Comparison of ENCODE assay signal across 26 cellular contexts in the genomic region with DNA sequence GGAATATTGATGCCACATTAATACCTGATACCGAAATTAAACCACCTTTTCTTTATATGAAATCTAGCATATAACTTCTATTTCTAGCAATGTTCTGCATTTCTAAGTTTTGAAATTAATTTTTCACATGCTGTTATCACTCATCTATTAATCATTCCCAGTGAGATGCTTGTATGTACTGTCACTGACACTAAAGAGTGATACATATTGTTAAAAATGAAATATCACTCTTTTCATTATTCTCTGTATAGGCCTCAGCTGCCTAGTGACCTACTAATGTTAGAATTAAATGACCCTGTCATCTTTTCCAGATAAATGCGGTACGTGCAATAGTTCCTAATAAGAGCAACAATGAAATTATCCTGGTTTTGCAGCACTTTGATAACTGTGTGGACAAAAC. TPM values are rescaled to one million over a fixed set of nuclear protein-coding genes. Genes with fewer than 3 reads are reported as not detected.
DNase-seq lines count a peak whose midpoint lies in the region; ATAC-seq and TF ChIP-seq lines count a peak whose summit lies in the region.
"Had no signal": no experiment of that assay in that cellular context is flagged by ENCODE, and none has a peak within 500 bp of the region (broad histone marks: within the 10 kb centered on the region; RNA-seq: fewer than 3 reads in every experiment).

No MANE protein-coding gene starts in this region.

- intact Hi-C loops in IMR-90 (cut with micrococcal nuclease) = loop anchor here (10.0 kb wide), 1 partner anchor 94 kb away; no protein-coding TSS in a partner anchor

- no TSS peak for BruUV-seq in IMR-90 (replicated peaks; lab: Mats Ljungman, UMichigan)

- POLR2A ChIA-PET in IMR-90 (lab: Charles Lee; ENCODE audit: unreplicated experiment) = no interaction called here

- no CpG with 5 or more reads among the region's 3 CpGs for WGBS in IMR-90 (ENCODE audit: extremely low coverage in 2 of 2, insufficient read length in 1 of 2), 2 experiments

- H3K4me1 ChIP-seq in IMR-90 (ENCODE audit: control insufficient read depth, insufficient read depth, low read length) (peaks cover 2% of the 10 kb centered on the region; the same call in 1 of the 2 replicates), SJSA1 (replicated peaks) (peaks cover 46% of the 10 kb centered on the region), foreskin keratinocyte (peaks cover 43% of the 10 kb centered on the region)

- H3K27ac ChIP-seq in IMR-90 (ENCODE audit: insufficient read depth, low read length) (no peak overlapping the region), SJSA1 (peak overlapping the region; percentile 83), foreskin keratinocyte (peak overlapping the region; percentile 19)
- H3K27ac ChIP-seq: C4-2B, PC-9, SK-N-MC had no signal

- H4K8ac ChIP-seq in IMR-90 (ENCODE audit: low read depth in 2 of 2, low read length in 2 of 2) = no peak overlapping the region; a peak in 1 of 4 replicates

- H3K23ac ChIP-seq in IMR-90 (ENCODE audit: low read depth, low read length) = no peak overlapping the region

- TF ChIP-seq RAD21 in IMR-90 (IDR thresholded peaks at IDR 0.05; ENCODE audit: low read length) = no peak

- H3K14ac ChIP-seq in IMR-90 (replicated peaks; ENCODE audit: low read depth, low read length) = no peak overlapping the region

- no peak overlapping the region for H2BK120ac ChIP-seq in IMR-90 (ENCODE audit: low read depth, low read length)

- no peak overlapping the region for H3K18ac ChIP-seq in IMR-90 (ENCODE audit: low read depth, low read length)

- H4K5ac ChIP-seq in IMR-90 (ENCODE audit: low read depth, low read length) = no peak overlapping the region

- no peak overlapping the region for H4K91ac ChIP-seq in IMR-90 (ENCODE audit: insufficient read depth, low read depth, low read length)

- peaks cover 5% of the 10 kb centered on the region; the same call in 1 of the 2 replicates for H3K9me1 ChIP-seq in IMR-90 (ENCODE audit: insufficient read depth, low read length)

- peak; percentile 58 for DNase-seq in ELR (ENCODE audit: low read depth)
- no peak for DNase-seq in IMR-90
- no peak for DNase-seq in SJSA1 (ENCODE audit: low read depth in 1 of 2, low spot score in 2 of 2)
- DNase-seq in foreskin keratinocyte = no peak
- DNase-seq in stimulated activated CD4-positive, alpha-beta T cell treated with anti-CD3 and anti-CD28 coated beads, Interleukin-4, amount 100 ng/mL, for 4 hours = no peak
- DNase-seq in AML-193 (lab: John Stamatoyannopoulos, UW) = no peak
- no peak for DNase-seq in activated CD4-positive, alpha-beta T cell treated with anti-CD3 and anti-CD28 coated beads, Interleukin-2, amount 50 U/mL, for 48 hours
- DNase-seq: CD8-positive, alpha-beta T cell; DMS 273 treated with DMSO at 0.1 percent for 48 hours; DMS79; GF-D8; Karpas-422; NCI-H1105; NCI-H1436 treated with DMSO at 0.1 percent for 48 hours; NCI-H187 treated with DMSO at 0.1 percent for 48 hours; NCI-H345; NCI-H510A treated with DMSO at 0.1 percent for 48 hours; NCI-H774; NK-92 treated with Interleukin-12 subunit alpha and Interleukin-12 subunit beta, amount 100 ng/mL, for 24 hours; PC-9; RPMI8226; SHP77; T-helper 17 cell had no signal

- H3K9me3 ChIP-seq in IMR-90 (ENCODE audit: control insufficient read depth, insufficient read depth, low read length) (no peaks in the 10 kb centered on the region), SJSA1 (replicated peaks) (no peaks in the 10 kb centered on the region)

- no peak overlapping the region for H2AK5ac ChIP-seq in IMR-90 (ENCODE audit: low read depth, low read length)

- no peak overlapping the region for H3K56ac ChIP-seq in IMR-90 (ENCODE audit: extremely low read depth, insufficient read depth, low read length)

- peaks cover 9 to 45% of the 10 kb centered on the region in 2 experiments; a peak in 3 of 4 replicates for H3K79me1 ChIP-seq in IMR-90 (ENCODE audit: low read depth in 1 of 2, low read length in 2 of 2)

- no peak overlapping the region for H2BK15ac ChIP-seq in IMR-90 (ENCODE audit: low read depth, low read length)

- no peak overlapping the region; the same call in 1 of the 2 replicates for H3K4me2 ChIP-seq in IMR-90 (ENCODE audit: low read depth, low read length)
- H3K4me2 ChIP-seq: PC-9 had no signal

- H2AFZ ChIP-seq in IMR-90 (replicated peaks; ENCODE audit: low read length, poor library complexity) = no peak overlapping the region
- H2AFZ ChIP-seq: PC-9 had no signal

- no peak overlapping the region for H2AK9ac ChIP-seq in IMR-90 (replicated peaks; ENCODE audit: low read depth, low read length, poor library complexity)

- dilution Hi-C loops in IMR-90 (cut with HindIII; ENCODE audit: low sequenced_read_pairs, unreplicated experiment) = no loop called here

- no peak overlapping the region for H3K9ac ChIP-seq in IMR-90 (ENCODE audit: low read depth, low read length)

- H3K36me3 ChIP-seq in IMR-90 (ENCODE audit: control insufficient read depth, insufficient read depth, low read length) = peaks cover 5% of the 10 kb centered on the region; the same call in 1 of the 2 replicates
- peaks cover 30% of the 10 kb centered on the region for H3K36me3 ChIP-seq in SJSA1

- ATAC-seq in IMR-90 (ENCODE audit: low read depth) = no peak
- no peak for ATAC-seq in foreskin keratinocyte
- no peak for ATAC-seq in GM19467 (IDR thresholded peaks at IDR 0.05; ENCODE audit: unreplicated experiment)
- ATAC-seq: CD8-positive, alpha-beta T cell; T-helper 17 cell had no signal

- H3K4me3 ChIP-seq in IMR-90 (ENCODE audit: insufficient read depth, low read depth, low read length) = no peak overlapping the region
- H3K4me3 ChIP-seq in SJSA1 = no peak overlapping the region
- H3K4me3 ChIP-seq: PC-9, SK-N-MC had no signal

- CTCF ChIA-PET in IMR-90 (lab: Yijun Ruan, JAX) = interaction anchor here (1.2 kb wide), 1 partner anchor 18 kb away, joined by 4 read pairs; no protein-coding TSS in a partner anchor

- TF ChIP-seq POLR2A in IMR-90 (IDR thresholded peaks at IDR 0.05; ENCODE audit: low read depth, low read length) = no peak

- in situ Hi-C loops in IMR-90 (cut with MboI; ENCODE audit: low sequenced_read_pairs) = no loop called here

- H2BK20ac ChIP-seq in IMR-90 (ENCODE audit: low read depth, low read length) = no peak overlapping the region

- H4K20me1 ChIP-seq in IMR-90 (ENCODE audit: insufficient read depth, low read length) = 0 out of 2 replicates have a peak, but pooled peaks cover 3% of the 10 kb centered on the region

- TF ChIP-seq CTCF in IMR-90 (conservative IDR thresholded peaks at IDR 0.05; ENCODE audit: low read depth, low read length) = no peak
- no peak for TF ChIP-seq CTCF in foreskin keratinocyte (conservative IDR thresholded peaks at IDR 0.05)

- H3K4ac ChIP-seq in IMR-90 (ENCODE audit: low read depth, low read length) = no peak overlapping the region

- no peaks in the 10 kb centered on the region for H3K27me3 ChIP-seq in IMR-90 (ENCODE audit: control insufficient read depth, insufficient read depth, low read length)
- H3K27me3 ChIP-seq in SJSA1 (replicated peaks) = no peaks in the 10 kb centered on the region
- H3K27me3 ChIP-seq in foreskin keratinocyte = no peaks in the 10 kb centered on the region

- H2BK5ac ChIP-seq in IMR-90 (ENCODE audit: low read depth, low read length, poor library complexity, severe bottlenecking) = peak overlapping the region; percentile 61

TF ChIP-seq in IMR-90, 13 proteins besides CTCF, POLR2A, EP300 and RAD21:
- TF ChIP-seq CHD1 (IDR thresholded peaks at IDR 0.05; ENCODE audit: low read depth, low read length) (no peak), MAZ (IDR thresholded peaks at IDR 0.05; ENCODE audit: borderline replicate concordance, low read depth, low read length) (no peak), MAFK (IDR thresholded peaks at IDR 0.05; ENCODE audit: low read depth, low read length) (no peak), NFE2L2 (IDR thresholded peaks at IDR 0.05; ENCODE audit: low read depth, low read length) (no peak), RCOR1 (IDR thresholded peaks at IDR 0.05; ENCODE audit: insufficient replicate concordance, low read length) (no peak), CEBPB (IDR thresholded peaks at IDR 0.05; ENCODE audit: low read depth, low read length) (no peak), FOS (IDR thresholded peaks at IDR 0.05; ENCODE audit: low read depth, low read length) (no peak), USF2 (IDR thresholded peaks at IDR 0.05; ENCODE audit: low read depth, low read length) (no peak), RFX5 (IDR thresholded peaks at IDR 0.05; ENCODE audit: low read depth, low read length) (no peak), BHLHE40 (IDR thresholded peaks at IDR 0.05; ENCODE audit: low read depth, low read length) (no peak), SMC3 (IDR thresholded peaks at IDR 0.05; ENCODE audit: low read depth, low read length) (no peak), MXI1 (IDR thresholded peaks at IDR 0.05; ENCODE audit: borderline replicate concordance, low read depth, low read length) (no peak)
- TF ChIP-seq, protein P1, sequence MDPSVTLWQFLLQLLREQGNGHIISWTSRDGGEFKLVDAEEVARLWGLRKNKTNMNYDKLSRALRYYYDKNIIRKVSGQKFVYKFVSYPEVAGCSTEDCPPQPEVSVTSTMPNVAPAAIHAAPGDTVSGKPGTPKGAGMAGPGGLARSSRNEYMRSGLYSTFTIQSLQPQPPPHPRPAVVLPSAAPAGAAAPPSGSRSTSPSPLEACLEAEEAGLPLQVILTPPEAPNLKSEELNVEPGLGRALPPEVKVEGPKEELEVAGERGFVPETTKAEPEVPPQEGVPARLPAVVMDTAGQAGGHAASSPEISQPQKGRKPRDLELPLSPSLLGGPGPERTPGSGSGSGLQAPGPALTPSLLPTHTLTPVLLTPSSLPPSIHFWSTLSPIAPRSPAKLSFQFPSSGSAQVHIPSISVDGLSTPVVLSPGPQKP (IDR thresholded peaks at IDR 0.05; ENCODE audit: borderline replicate concordance, low read depth, low read length) = no peak

RNA-seq across cellular contexts. Expression of gene KCNH3, which starts 49.7 kb away (rescaled TPM):
- 0.28 TPM in 1 of 2 replicates, not detected in the other for total RNA-seq in IMR-90 (2012; rRNA removed)
- 0.10 and 0.20 TPM in 2 replicates for polyA plus RNA-seq in IMR-90 (2012; rRNA removed)
- polyA plus RNA-seq in IMR-90 (2012; cell fraction: cytosol; rRNA removed) = 0.05 and 0.09 TPM in 2 replicates
- 0.49 and 1.6 TPM in 2 replicates for polyA plus RNA-seq in IMR-90 (2012; cell fraction: nucleus; rRNA removed; ENCODE audit: low replicate concordance)
- 0.08 and 0.53 TPM in 2 replicates for total RNA-seq in SJSA1 (2014; rRNA removed; shearing (Covaris generic))
- total RNA-seq in foreskin keratinocyte = 0.20 and 0.25 TPM in 2 replicates
- polyA plus RNA-seq in foreskin keratinocyte = 0.16 and 0.29 TPM in 2 replicates
- total RNA-seq: PC-9 had no signal
